ENCODE assay signal across 23 cellular contexts in genomic region chr5:158841918-158842317, GRCh38.
A peak's percentile ranks its signal among the peaks of the same experiment; 100 is the strongest.
DNase-seq lines count a peak whose midpoint lies in the region; ATAC-seq and TF ChIP-seq lines count a peak whose summit lies in the region.
"Had no signal": no experiment of that assay in that cellular context is flagged by ENCODE, and none has a peak within 500 bp of the region (broad histone marks: within the 10 kb centered on the region; RNA-seq: fewer than 3 reads in every experiment).

No MANE protein-coding gene starts in this region.

- H3K27ac Mint-ChIP-seq in IgD-negative memory B cell: peak overlapping the region in 2 of 3 donors; percentile 48 to 87
- H3K27ac Mint-ChIP-seq: activated CD4-positive, alpha-beta memory T cell treated with anti-CD3 and anti-CD28 coated beads, Interleukin-2, amount 10 ng/mL, durations not matched to agents 7 days and 5 days; naive thymus-derived CD8-positive, alpha-beta T cell had no signal

- no peaks in the 10 kb centered on the region for H3K9me3 ChIP-seq in psoas muscle
- H3K9me3 ChIP-seq: esophagus muscularis mucosa, upper lobe of left lung had no signal

- TF ChIP-seq CTCF in psoas muscle (IDR thresholded peaks at IDR 0.05): no peak

- H3K4me3 Mint-ChIP-seq in IgD-negative memory B cell: peak overlapping the region in 1 of 4 donors; percentile 63
- H3K4me3 Mint-ChIP-seq: activated CD4-positive, alpha-beta memory T cell treated with anti-CD3 and anti-CD28 coated beads, Interleukin-2, amount 10 ng/mL, durations not matched to agents 7 days and 5 days; naive thymus-derived CD8-positive, alpha-beta T cell had no signal

- H3K27me3 ChIP-seq in psoas muscle (ENCODE audit: insufficient read depth in 3 of 3, low read length in 2 of 3): no peaks in the 10 kb centered on the region
- H3K27me3 ChIP-seq: upper lobe of left lung had no signal

- H3K4me3 ChIP-seq in psoas muscle: no peak overlapping the region
- H3K4me3 ChIP-seq: esophagus muscularis mucosa, hepatocyte, upper lobe of left lung had no signal

- H3K9me3 Mint-ChIP-seq in IgD-negative memory B cell: no peaks in the 10 kb centered on the region
- H3K9me3 Mint-ChIP-seq: activated CD4-positive, alpha-beta memory T cell treated with anti-CD3 and anti-CD28 coated beads, Interleukin-2, amount 10 ng/mL, durations not matched to agents 7 days and 5 days; naive thymus-derived CD8-positive, alpha-beta T cell had no signal

- peak; percentile 55 for ATAC-seq in GM18517 (IDR thresholded peaks at IDR 0.05; ENCODE audit: unreplicated experiment)
- ATAC-seq in GM19467 (IDR thresholded peaks at IDR 0.05; ENCODE audit: unreplicated experiment): peak; percentile 74
- peak; percentile 81 for ATAC-seq in HG02973 (IDR thresholded peaks at IDR 0.05; ENCODE audit: unreplicated experiment)
- ATAC-seq in psoas muscle: no peak
- ATAC-seq: HepG2; naive thymus-derived CD8-positive, alpha-beta T cell had no signal

- H3K27ac ChIP-seq in psoas muscle: no peak overlapping the region
- H3K27ac ChIP-seq: esophagus muscularis mucosa, hepatocyte, upper lobe of left lung had no signal

- peaks cover 33 to 52% (median 39%) of the 10 kb centered on the region in 3 donors for H3K4me1 Mint-ChIP-seq in IgD-negative memory B cell
- H3K4me1 Mint-ChIP-seq: activated CD4-positive, alpha-beta memory T cell treated with anti-CD3 and anti-CD28 coated beads, Interleukin-2, amount 10 ng/mL, durations not matched to agents 7 days and 5 days had no signal

- peaks cover 17% of the 10 kb centered on the region for H3K36me3 Mint-ChIP-seq in IgD-negative memory B cell
- H3K36me3 Mint-ChIP-seq: naive thymus-derived CD8-positive, alpha-beta T cell had no signal

- H3K27me3 Mint-ChIP-seq in IgD-negative memory B cell: no peaks in the 10 kb centered on the region

- WGBS in psoas muscle, 3 donors: 78 to 85% (median 79%) methylated on average over 3 of the region's 3 CpGs

- H3K36me3 ChIP-seq in psoas muscle (ENCODE audit: insufficient read depth in 1 of 2, low read depth in 1 of 2): no peaks in the 10 kb centered on the region
- H3K36me3 ChIP-seq: esophagus muscularis mucosa, upper lobe of left lung had no signal

- DNase-seq in A172 (ENCODE audit: low spot score): no peak
- DNase-seq in HuH-7.5 (ENCODE audit: low spot score): no peak
- DNase-seq in psoas muscle: no peak
- DNase-seq in iPS-NIHi7 (ENCODE audit: extremely low spot score): no peak
- DNase-seq: activated CD4-positive, alpha-beta memory T cell treated with anti-CD3 and anti-CD28 coated beads, Interleukin-2, amount 10 ng/mL, durations not matched to agents 7 days and 5 days; AML-193; aorta; cortex of kidney; DMS53; left ventricle myocardium superior; naive thymus-derived CD8-positive, alpha-beta T cell; NCI-H1048; NCI-H2227 treated with DMSO at 0.1 percent for 48 hours; NK-92 treated with Interleukin-12 subunit alpha and Interleukin-12 subunit beta, amount 100 ng/mL, for 24 hours; stimulated activated CD4-positive, alpha-beta T cell treated with anti-CD3 and anti-CD28 coated beads, Interleukin-1b, Interleukin-23, amount 100 ng/mL, for 48 hours; upper lobe of left lung had no signal

- intact Hi-C loops in psoas muscle (cut with DNase I): no loop called here

- H3K4me1 ChIP-seq in psoas muscle: no peaks in the 10 kb centered on the region
- H3K4me1 ChIP-seq: upper lobe of left lung had no signal

Comparison
In these comparisons a context has a peak if more than half of its experiments do, and no peak if none do; other contexts are left out.
1. ATAC-seq: peak in GM18517 (single experiment), GM19467 (single experiment) and HG02973 (single experiment); none in psoas muscle (0 of 4).